Comparison of ENCODE assay signal across 1 cellular context in the genomic region with DNA sequence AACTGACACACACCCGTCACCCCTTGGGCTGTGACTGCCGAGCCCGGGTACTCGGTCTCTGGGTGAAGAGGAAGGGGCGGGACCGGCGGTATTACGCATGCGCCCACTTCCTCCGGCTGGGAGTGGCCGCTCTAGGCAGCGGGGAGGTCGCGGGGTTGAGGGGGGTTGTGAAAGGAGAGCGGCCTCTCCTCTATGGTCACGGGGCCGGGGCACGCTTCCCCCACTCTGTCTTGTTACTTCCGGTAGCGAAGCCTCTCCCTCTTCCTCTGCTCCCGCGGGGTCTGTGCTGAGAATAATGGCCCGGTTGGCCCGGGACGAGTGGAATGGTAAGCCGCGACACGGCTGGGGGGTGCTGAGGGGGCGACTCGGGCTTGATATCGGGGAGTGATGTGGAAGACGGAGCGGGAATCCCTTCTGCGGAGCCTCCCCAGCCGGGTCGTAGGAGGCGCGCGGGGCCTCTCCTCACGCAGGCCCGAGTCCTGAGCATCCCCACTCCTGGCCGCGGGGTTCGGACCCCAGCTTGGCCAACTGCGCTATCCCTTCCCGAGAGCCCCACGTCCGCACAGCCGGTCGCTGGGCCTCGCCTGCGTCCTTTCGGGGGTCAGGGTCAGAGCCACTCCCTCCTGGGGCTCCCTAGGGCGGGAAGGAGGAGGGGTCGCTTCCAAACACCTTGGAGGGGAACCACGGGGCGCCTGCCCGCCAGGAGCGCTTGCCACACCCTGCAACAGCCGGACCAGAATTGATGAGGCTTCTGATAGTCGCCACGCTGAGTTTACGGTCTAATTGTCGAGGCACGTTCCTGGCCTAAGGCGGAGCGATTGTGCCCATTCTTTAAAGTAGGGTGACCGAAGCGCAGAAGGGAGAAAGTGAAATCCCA.
TF ChIP-seq lines count a peak whose summit lies in the region.

A gene with protein sequence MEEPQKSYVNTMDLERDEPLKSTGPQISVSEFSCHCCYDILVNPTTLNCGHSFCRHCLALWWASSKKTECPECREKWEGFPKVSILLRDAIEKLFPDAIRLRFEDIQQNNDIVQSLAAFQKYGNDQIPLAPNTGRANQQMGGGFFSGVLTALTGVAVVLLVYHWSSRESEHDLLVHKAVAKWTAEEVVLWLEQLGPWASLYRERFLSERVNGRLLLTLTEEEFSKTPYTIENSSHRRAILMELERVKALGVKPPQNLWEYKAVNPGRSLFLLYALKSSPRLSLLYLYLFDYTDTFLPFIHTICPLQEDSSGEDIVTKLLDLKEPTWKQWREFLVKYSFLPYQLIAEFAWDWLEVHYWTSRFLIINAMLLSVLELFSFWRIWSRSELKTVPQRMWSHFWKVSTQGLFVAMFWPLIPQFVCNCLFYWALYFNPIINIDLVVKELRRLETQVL (plus strand): TSS at position 259 of the 877 bp plus-strand sequence. CDS start 11,396 bp downstream, outside the sequence.

TF ChIP-seq in HepG2, 621 proteins besides CTCF, POLR2A, EP300 and RAD21 (continued from another document and continues in another):
- TF ChIP-seq ZNF329 (CRISPR knock-in tag; IDR thresholded peaks at IDR 0.05; ENCODE audit: low read depth): peak; percentile 53; the same call in 1 of the 2 replicates
- peak; percentile 78 for TF ChIP-seq FOSL2 (CRISPR knock-in tag; IDR thresholded peaks at IDR 0.05)
- TF ChIP-seq ZNF253 (CRISPR knock-in tag; IDR thresholded peaks at IDR 0.05; ENCODE audit: borderline replicate concordance): peak; percentile 43; the same call in 1 of the 2 replicates
- TF ChIP-seq NFKB2 (CRISPR knock-in tag; IDR thresholded peaks at IDR 0.05; ENCODE audit: borderline replicate concordance): peak; percentile 66
- peak; percentile 55 for TF ChIP-seq AGO1 (IDR thresholded peaks at IDR 0.05; ENCODE audit: low read depth, low read length, poor library complexity, severe bottlenecking)
- TF ChIP-seq, protein P1, sequence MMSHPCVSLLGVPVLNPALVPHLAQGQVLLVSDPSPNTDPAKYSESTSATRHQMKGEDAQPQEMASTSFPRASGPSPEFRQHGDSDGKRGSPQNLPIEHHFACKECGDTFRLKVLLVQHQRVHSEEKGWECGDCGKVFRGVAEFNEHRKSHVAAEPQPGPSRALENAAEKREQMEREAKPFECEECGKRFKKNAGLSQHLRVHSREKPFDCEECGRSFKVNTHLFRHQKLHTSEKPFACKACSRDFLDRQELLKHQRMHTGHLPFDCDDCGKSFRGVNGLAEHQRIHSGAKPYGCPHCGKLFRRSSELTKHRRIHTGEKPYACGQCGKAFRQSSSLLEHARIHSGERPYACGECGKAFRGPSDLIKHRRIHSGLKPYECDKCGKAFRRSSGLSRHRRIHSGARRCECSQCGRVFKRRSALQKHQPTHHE (CRISPR knock-in tag; IDR thresholded peaks at IDR 0.05; ENCODE audit: borderline replicate concordance): peak; percentile 94; the same call in 1 of the 2 replicates
- TF ChIP-seq MYC (CRISPR knock-in tag; IDR thresholded peaks at IDR 0.05; ENCODE audit: borderline replicate concordance): peak; percentile 91
- no peak for TF ChIP-seq ATRX (CRISPR knock-in tag; IDR thresholded peaks at IDR 0.05; ENCODE audit: borderline replicate concordance)
- TF ChIP-seq STAT5B (CRISPR knock-in tag; IDR thresholded peaks at IDR 0.05): peak; percentile 74; the same call in 1 of the 2 replicates
- peak; percentile 90 for TF ChIP-seq ZNF335 (CRISPR knock-in tag; IDR thresholded peaks at IDR 0.05)
- peak; percentile 93; the same call in 1 of the 2 replicates for TF ChIP-seq POLR2AphosphoS2 (IDR thresholded peaks at IDR 0.05; ENCODE audit: low read depth, low read length)
- peak; percentile 93 for TF ChIP-seq GATA4 (IDR thresholded peaks at IDR 0.05; ENCODE audit: borderline replicate concordance, low read depth)
- peak; percentile 87 for TF ChIP-seq HBP1 (CRISPR knock-in tag; IDR thresholded peaks at IDR 0.05; ENCODE audit: low read depth)
- peak; percentile 55; the same call in 1 of the 2 replicates for TF ChIP-seq KDM6A (CRISPR knock-in tag; IDR thresholded peaks at IDR 0.05; ENCODE audit: low read depth)
- TF ChIP-seq, protein P2, sequence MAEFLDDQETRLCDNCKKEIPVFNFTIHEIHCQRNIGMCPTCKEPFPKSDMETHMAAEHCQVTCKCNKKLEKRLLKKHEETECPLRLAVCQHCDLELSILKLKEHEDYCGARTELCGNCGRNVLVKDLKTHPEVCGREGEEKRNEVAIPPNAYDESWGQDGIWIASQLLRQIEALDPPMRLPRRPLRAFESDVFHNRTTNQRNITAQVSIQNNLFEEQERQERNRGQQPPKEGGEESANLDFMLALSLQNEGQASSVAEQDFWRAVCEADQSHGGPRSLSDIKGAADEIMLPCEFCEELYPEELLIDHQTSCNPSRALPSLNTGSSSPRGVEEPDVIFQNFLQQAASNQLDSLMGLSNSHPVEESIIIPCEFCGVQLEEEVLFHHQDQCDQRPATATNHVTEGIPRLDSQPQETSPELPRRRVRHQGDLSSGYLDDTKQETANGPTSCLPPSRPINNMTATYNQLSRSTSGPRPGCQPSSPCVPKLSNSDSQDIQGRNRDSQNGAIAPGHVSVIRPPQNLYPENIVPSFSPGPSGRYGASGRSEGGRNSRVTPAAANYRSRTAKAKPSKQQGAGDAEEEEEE (CRISPR knock-in tag; IDR thresholded peaks at IDR 0.05; ENCODE audit: borderline replicate concordance): peak; percentile 94
- TF ChIP-seq, protein P3, sequence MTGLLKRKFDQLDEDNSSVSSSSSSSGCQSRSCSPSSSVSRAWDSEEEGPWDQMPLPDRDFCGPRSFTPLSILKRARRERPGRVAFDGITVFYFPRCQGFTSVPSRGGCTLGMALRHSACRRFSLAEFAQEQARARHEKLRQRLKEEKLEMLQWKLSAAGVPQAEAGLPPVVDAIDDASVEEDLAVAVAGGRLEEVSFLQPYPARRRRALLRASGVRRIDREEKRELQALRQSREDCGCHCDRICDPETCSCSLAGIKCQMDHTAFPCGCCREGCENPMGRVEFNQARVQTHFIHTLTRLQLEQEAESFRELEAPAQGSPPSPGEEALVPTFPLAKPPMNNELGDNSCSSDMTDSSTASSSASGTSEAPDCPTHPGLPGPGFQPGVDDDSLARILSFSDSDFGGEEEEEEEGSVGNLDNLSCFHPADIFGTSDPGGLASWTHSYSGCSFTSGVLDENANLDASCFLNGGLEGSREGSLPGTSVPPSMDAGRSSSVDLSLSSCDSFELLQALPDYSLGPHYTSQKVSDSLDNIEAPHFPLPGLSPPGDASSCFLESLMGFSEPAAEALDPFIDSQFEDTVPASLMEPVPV (CRISPR knock-in tag; IDR thresholded peaks at IDR 0.05): peak; percentile 95
- TF ChIP-seq ZNF30 (CRISPR knock-in tag; IDR thresholded peaks at IDR 0.05): peak; percentile 86; the same call in 1 of the 2 replicates
- peak; percentile 39 for TF ChIP-seq ZBTB43 (CRISPR knock-in tag; conservative IDR thresholded peaks at IDR 0.05)
- TF ChIP-seq DR1 (CRISPR knock-in tag; IDR thresholded peaks at IDR 0.05): peak; percentile 99
- TF ChIP-seq ZFYVE20 (CRISPR knock-in tag; IDR thresholded peaks at IDR 0.05; ENCODE audit: borderline replicate concordance, low read depth): peak; percentile 83; the same call in 1 of the 2 replicates
- no peak for TF ChIP-seq CBX2 (IDR thresholded peaks at IDR 0.05; ENCODE audit: low read depth, low read length)
- no peak for TF ChIP-seq CBX2 (CRISPR knock-in tag; IDR thresholded peaks at IDR 0.05; ENCODE audit: low read depth)
- peak; percentile 95 for TF ChIP-seq PHF20 (CRISPR knock-in tag; IDR thresholded peaks at IDR 0.05)
- TF ChIP-seq HMG20B (CRISPR knock-in tag; conservative IDR thresholded peaks at IDR 0.05): peak; percentile 74
- no peak for TF ChIP-seq ZMYM2 (CRISPR knock-in tag; IDR thresholded peaks at IDR 0.05)
- peak; percentile 64; the same call in 1 of the 2 replicates for TF ChIP-seq POGK (CRISPR knock-in tag; conservative IDR thresholded peaks at IDR 0.05)
- peak; percentile 36; the same call in 1 of the 2 replicates for TF ChIP-seq TOE1 (CRISPR knock-in tag; IDR thresholded peaks at IDR 0.05)
- peak; percentile 89 for TF ChIP-seq ZNF274 (CRISPR knock-in tag; IDR thresholded peaks at IDR 0.05)
- TF ChIP-seq U2AF2 (IDR thresholded peaks at IDR 0.05; ENCODE audit: low read depth, low read length): 0 out of 2 replicates have a peak, but pooled peaks have one; percentile 73
- TF ChIP-seq ZNF589 (CRISPR knock-in tag; conservative IDR thresholded peaks at IDR 0.05): peak; percentile 88
- peak; percentile 8 for TF ChIP-seq SKI (IDR thresholded peaks at IDR 0.05; ENCODE audit: partially characterized antibody)
- TF ChIP-seq, protein P4, sequence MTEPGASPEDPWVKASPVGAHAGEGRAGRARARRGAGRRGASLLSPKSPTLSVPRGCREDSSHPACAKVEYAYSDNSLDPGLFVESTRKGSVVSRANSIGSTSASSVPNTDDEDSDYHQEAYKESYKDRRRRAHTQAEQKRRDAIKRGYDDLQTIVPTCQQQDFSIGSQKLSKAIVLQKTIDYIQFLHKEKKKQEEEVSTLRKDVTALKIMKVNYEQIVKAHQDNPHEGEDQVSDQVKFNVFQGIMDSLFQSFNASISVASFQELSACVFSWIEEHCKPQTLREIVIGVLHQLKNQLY (CRISPR knock-in tag; IDR thresholded peaks at IDR 0.05): peak; percentile 84
- TF ChIP-seq ZBTB38 (CRISPR knock-in tag; IDR thresholded peaks at IDR 0.05): peak; percentile 92
- TF ChIP-seq GTF2F1 (IDR thresholded peaks at IDR 0.05; ENCODE audit: low read length): peak; percentile 92
- peak; percentile 92 for TF ChIP-seq ZFP90 (CRISPR knock-in tag; IDR thresholded peaks at IDR 0.05; ENCODE audit: borderline replicate concordance)
- peak; percentile 92 for TF ChIP-seq MXD4 (CRISPR knock-in tag; IDR thresholded peaks at IDR 0.05)
- no peak for TF ChIP-seq SOX13 (IDR thresholded peaks at IDR 0.05)
- TF ChIP-seq SOX13 (CRISPR knock-in tag; conservative IDR thresholded peaks at IDR 0.05 in 1 of 2, IDR thresholded peaks at IDR 0.05 in 1 of 2): peak; percentile 56 to 59; a peak in 2 of 4 replicates
- TF ChIP-seq KLF11 (CRISPR knock-in tag; IDR thresholded peaks at IDR 0.05): peak; percentile 98
- peak; percentile 77 for TF ChIP-seq ZZZ3 (CRISPR knock-in tag; IDR thresholded peaks at IDR 0.05; ENCODE audit: borderline replicate concordance)
- TF ChIP-seq ADNP (CRISPR knock-in tag; IDR thresholded peaks at IDR 0.05): no peak
- TF ChIP-seq ZNF280D (CRISPR knock-in tag; IDR thresholded peaks at IDR 0.05): 0 out of 2 replicates have a peak, but pooled peaks have one; percentile 7
- TF ChIP-seq ZNF792 (CRISPR knock-in tag; IDR thresholded peaks at IDR 0.05): peak; percentile 90
- peak; percentile 14 for TF ChIP-seq TBL1XR1 (IDR thresholded peaks at IDR 0.05; ENCODE audit: borderline replicate concordance, low read length, partially characterized antibody)
- peak; percentile 84; the same call in 1 of the 2 replicates for TF ChIP-seq ZNF430 (CRISPR knock-in tag; IDR thresholded peaks at IDR 0.05)
- TF ChIP-seq, protein P5, sequence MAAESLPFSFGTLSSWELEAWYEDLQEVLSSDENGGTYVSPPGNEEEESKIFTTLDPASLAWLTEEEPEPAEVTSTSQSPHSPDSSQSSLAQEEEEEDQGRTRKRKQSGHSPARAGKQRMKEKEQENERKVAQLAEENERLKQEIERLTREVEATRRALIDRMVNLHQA (CRISPR knock-in tag; IDR thresholded peaks at IDR 0.05): no peak
- peak; percentile 97 for TF ChIP-seq SPEN (CRISPR knock-in tag; IDR thresholded peaks at IDR 0.05; ENCODE audit: low read depth)
- TF ChIP-seq RCOR2 (CRISPR knock-in tag; IDR thresholded peaks at IDR 0.05): peak; percentile 75; the same call in 1 of the 2 replicates
